ENCODE assay signal across 25 cellular contexts in the genomic region with DNA sequence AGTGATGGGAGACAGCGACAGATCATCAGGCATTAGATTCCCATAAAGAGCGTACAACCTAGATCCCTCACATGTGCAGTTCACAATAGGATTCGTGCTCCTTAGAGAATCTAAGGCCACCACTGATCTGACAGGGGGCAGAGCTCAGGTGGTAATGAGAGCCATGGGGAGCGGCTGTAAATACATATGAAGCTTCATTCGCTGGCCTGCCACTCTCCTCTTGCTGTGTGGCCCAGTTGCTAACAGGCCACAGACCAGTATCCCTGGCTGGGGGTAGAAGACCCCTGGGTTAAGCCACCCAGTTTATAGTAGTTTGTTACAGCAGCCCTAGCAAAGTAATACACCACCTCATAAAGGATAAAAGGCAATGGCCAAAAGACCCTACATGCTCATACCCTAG.
"Had no signal": no experiment of that assay in that cellular context is flagged by ENCODE, and none has a peak within 500 bp of the region (broad histone marks: within the 10 kb centered on the region; RNA-seq: fewer than 3 reads in every experiment).

No MANE protein-coding gene starts in this region.

- H3K9me3 ChIP-seq: MG63, SJCRH30 had no signal

- FAIRE-seq: HTR-8/SVneo had no signal

- H3K27me3 ChIP-seq: MG63, SJCRH30 had no signal

- H3K27ac ChIP-seq: HL-60, SJCRH30 had no signal

- H3K4me3 ChIP-seq: MG63, SJCRH30 had no signal

- H3K36me3 ChIP-seq: MG63, SJCRH30 had no signal

- DNase-seq: KBM-7, MG63, NCI-H1092, NCI-H1105 treated with DMSO at 0.1 percent for 48 hours, NCI-H1417 treated with DMSO at 0.1 percent for 48 hours, NCI-H146, NCI-H1694 treated with DMSO at 0.1 percent for 48 hours, NCI-H1930, NCI-H2081, NCI-H2107, NCI-H2227 treated with DMSO at 0.1 percent for 48 hours, NCI-H446, NCI-H510A, NCI-H524 treated with DMSO at 0.1 percent for 48 hours, NCI-H69, NCI-H774, PC-3, SHP77 treated with DMSO at 0.1 percent for 48 hours, SJCRH30, T-helper 1 cell had no signal

- ATAC-seq: Panc1, PC-3, Right ventricle myocardium inferior, SK-N-SH treated with all-trans-retinoic acid at 6 μM for 48 hours had no signal
